In the genomic region with DNA sequence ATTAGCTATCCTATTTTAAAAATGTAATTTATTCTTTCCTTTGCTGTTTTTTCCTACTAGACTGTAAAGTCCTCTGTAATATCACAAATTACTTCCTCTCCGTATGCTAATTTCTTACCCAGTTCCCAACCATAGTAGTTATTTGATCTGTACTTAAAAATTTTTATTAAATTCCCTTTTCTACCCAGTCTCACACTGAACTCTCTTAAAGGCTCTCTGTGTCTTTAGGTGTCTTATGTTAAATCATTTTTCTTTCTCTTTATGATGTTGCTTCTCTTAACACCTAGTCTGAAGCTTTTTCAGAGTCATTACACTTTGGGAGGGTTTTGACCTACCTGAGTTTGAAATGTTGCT, we compare ENCODE assay signal across 1 cellular context.
TF ChIP-seq lines count a peak whose summit lies in the region.

No MANE protein-coding gene starts in this region.

TF ChIP-seq in SK-N-SH, 30 proteins besides CTCF, POLR2A, EP300 and RAD21 (continued from another document):
- no peak for TF ChIP-seq GATA2 (CRISPR knock-in tag; IDR thresholded peaks at IDR 0.05)
- TF ChIP-seq MXI1 (IDR thresholded peaks at IDR 0.05; ENCODE audit: low read depth, low read length): no peak
